8 cellular contexts compared by ENCODE assay signal in the genomic region with DNA sequence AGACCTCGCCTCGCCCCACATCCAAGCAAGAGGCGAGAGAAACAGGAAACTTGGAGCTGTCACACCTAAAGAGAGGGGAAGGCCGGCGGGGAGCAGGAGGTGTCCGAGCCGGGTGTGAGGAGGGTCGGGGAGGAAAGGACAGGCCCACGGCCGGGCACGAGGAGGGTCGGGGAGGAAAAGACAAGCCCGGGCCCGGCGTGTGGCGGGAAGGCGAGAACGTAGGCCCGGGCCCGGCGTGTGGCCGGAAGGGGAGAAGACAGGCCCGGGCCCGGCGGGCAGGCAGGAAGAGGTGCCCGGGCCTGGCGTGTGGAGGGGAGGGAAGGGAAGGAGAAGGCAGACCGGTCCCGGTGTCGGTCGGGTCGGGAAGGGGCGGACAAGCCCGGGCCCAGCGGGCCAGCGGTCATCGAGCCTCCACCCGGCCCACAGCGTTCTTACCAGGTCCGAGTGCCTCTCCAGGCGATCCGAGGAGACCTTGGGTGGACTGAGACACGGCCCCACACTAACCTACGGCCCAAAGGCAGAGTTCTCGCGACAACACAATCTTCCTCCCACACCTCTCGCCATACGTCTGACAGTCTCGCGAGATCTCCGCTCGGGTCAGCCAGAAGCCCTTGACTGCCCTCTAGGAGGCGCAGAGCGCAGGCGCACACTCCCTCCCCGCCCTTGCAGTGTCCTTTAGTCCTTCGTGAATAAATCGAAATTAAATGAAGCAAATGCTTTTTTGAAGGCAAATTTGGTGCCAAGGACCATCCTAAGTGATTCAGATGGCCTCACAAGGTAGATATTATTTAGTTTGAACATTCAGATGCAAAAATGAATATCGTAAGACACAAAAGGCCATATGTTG. TPM values are rescaled to one million over a fixed set of nuclear protein-coding genes. Genes with fewer than 3 reads are reported as not detected.
DNase-seq lines count a peak whose midpoint lies in the region; ATAC-seq and TF ChIP-seq lines count a peak whose summit lies in the region.

A gene (minus strand): TSS at position 533 of the 847 bp plus-strand sequence. CDS start 13,943 bp downstream, outside the sequence.

- H3K4me2 ChIP-seq in GM23338: peak within 1 kb of the TSS; percentile 98

- TF ChIP-seq CTCF in GM23338 (conservative IDR thresholded peaks at IDR 0.05; ENCODE audit: low read depth in 2 of 2): peak; percentile 64 to 67

- H3K27me3 ChIP-seq in GM23338 (ENCODE audit: insufficient read depth): no peaks in the 10 kb centered on the region

- no peaks in the 10 kb centered on the region for H3K9me3 Mint-ChIP-seq in GM23338
- no peaks in the 10 kb centered on the region for H3K9me3 Mint-ChIP-seq in activated T-helper 17 cell treated with anti-CD3 and anti-CD28 coated beads, Interleukin-2, amount 50 U/mL, for 72 hours
- no peaks in the 10 kb centered on the region for H3K9me3 Mint-ChIP-seq in natural killer cell treated with Interleukin-12 subunit alpha and Interleukin-12 subunit beta and Interleukin-15 and Interleukin-18, amount 100 ng/mL, for 72 hours

- H3K36me3 ChIP-seq in GM23338 (ENCODE audit: insufficient read depth): no peaks in the 10 kb centered on the region

- peaks cover 42% of the 10 kb centered on the region for H3K79me2 ChIP-seq in GM23338 (replicated peaks; ENCODE audit: insufficient read depth)

- DNase-seq in EH (ENCODE audit: low read depth) (peak; percentile 99), GM23338 (ENCODE audit: low spot score) (peak; percentile 99), LHCN-M2 (ENCODE audit: low read depth) (peak; percentile 97), RPMI8226 (peak; percentile 96), fibroblast of peridontal ligament (ENCODE audit: extremely low read depth) (peak; percentile 99)
- DNase-seq in natural killer cell treated with Interleukin-12 subunit alpha and Interleukin-12 subunit beta and Interleukin-15 and Interleukin-18, amount 100 ng/mL, for 72 hours (ENCODE audit: low spot score): peak; percentile 97
- peak; percentile 96 for DNase-seq in stimulated activated naive CD8-positive, alpha-beta T cell treated with anti-CD3 and anti-CD28 coated beads, Interleukin-15, Interleukin-2, amounts not matched to agents 100 U/mL and 50 U/mL, for 24 hours

- H3K4me1 Mint-ChIP-seq in GM23338: peaks cover 18% of the 10 kb centered on the region
- H3K4me1 Mint-ChIP-seq in activated T-helper 17 cell treated with anti-CD3 and anti-CD28 coated beads, Interleukin-2, amount 50 U/mL, for 72 hours: peaks cover 25% of the 10 kb centered on the region
- peaks cover 43 to 45% of the 10 kb centered on the region in 2 donors for H3K4me1 Mint-ChIP-seq in natural killer cell treated with Interleukin-12 subunit alpha and Interleukin-12 subunit beta and Interleukin-15 and Interleukin-18, amount 100 ng/mL, for 72 hours (ENCODE audit: low read depth in 2 of 2)

- H4K20me1 ChIP-seq in GM23338 (replicated peaks; ENCODE audit: insufficient read depth): peaks cover 21% of the 10 kb centered on the region

- H3K27ac ChIP-seq in GM23338 (ENCODE audit: low read depth): no peak within 1 kb of the TSS

- no peaks in the 10 kb centered on the region for H3K9me2 ChIP-seq in GM23338 (ENCODE audit: insufficient read depth)

- H3F3A ChIP-seq in GM23338 (replicated peaks; ENCODE audit: low read depth): no peaks in the 10 kb centered on the region

- H3K27me3 Mint-ChIP-seq in GM23338 (ENCODE audit: insufficient read depth, low read depth, poor library complexity): peaks cover 8% of the 10 kb centered on the region
- peaks cover 1% of the 10 kb centered on the region for H3K27me3 Mint-ChIP-seq in activated T-helper 17 cell treated with anti-CD3 and anti-CD28 coated beads, Interleukin-2, amount 50 U/mL, for 72 hours
- peaks cover 0 to 3% of the 10 kb centered on the region in 2 donors for H3K27me3 Mint-ChIP-seq in natural killer cell treated with Interleukin-12 subunit alpha and Interleukin-12 subunit beta and Interleukin-15 and Interleukin-18, amount 100 ng/mL, for 72 hours

- no peaks in the 10 kb centered on the region; the same call in 2 of the 3 replicates for H3K36me3 Mint-ChIP-seq in GM23338 (ENCODE audit: low read depth)
- peaks cover 38% of the 10 kb centered on the region for H3K36me3 Mint-ChIP-seq in activated T-helper 17 cell treated with anti-CD3 and anti-CD28 coated beads, Interleukin-2, amount 50 U/mL, for 72 hours (ENCODE audit: low read depth)
- no peaks in the 10 kb centered on the region for H3K36me3 Mint-ChIP-seq in natural killer cell treated with Interleukin-12 subunit alpha and Interleukin-12 subunit beta and Interleukin-15 and Interleukin-18, amount 100 ng/mL, for 72 hours

- peak within 1 kb of the TSS; percentile 85 for H3K4me3 Mint-ChIP-seq in GM23338
- peak within 1 kb of the TSS; percentile 90 for H3K4me3 Mint-ChIP-seq in activated T-helper 17 cell treated with anti-CD3 and anti-CD28 coated beads, Interleukin-2, amount 50 U/mL, for 72 hours
- H3K4me3 Mint-ChIP-seq in natural killer cell treated with Interleukin-12 subunit alpha and Interleukin-12 subunit beta and Interleukin-15 and Interleukin-18, amount 100 ng/mL, for 72 hours: peak within 1 kb of the TSS; percentile 92

- H3K27ac Mint-ChIP-seq in GM23338: peak within 1 kb of the TSS; percentile 84
- peak within 1 kb of the TSS; percentile 94 for H3K27ac Mint-ChIP-seq in activated T-helper 17 cell treated with anti-CD3 and anti-CD28 coated beads, Interleukin-2, amount 50 U/mL, for 72 hours
- H3K27ac Mint-ChIP-seq in natural killer cell treated with Interleukin-12 subunit alpha and Interleukin-12 subunit beta and Interleukin-15 and Interleukin-18, amount 100 ng/mL, for 72 hours: peak within 1 kb of the TSS; percentile 90 to 93

- H2AFZ ChIP-seq in GM23338: peak within 1 kb of the TSS; percentile 93

- H3K4me1 ChIP-seq in GM23338 (ENCODE audit: insufficient read depth): peaks cover 10% of the 10 kb centered on the region

- H3K4me3 ChIP-seq in GM23338: peak within 1 kb of the TSS; percentile 92

- peak; percentile 97 for ATAC-seq in GM23338
- peak; percentile 97 for ATAC-seq in activated T-helper 17 cell treated with anti-CD3 and anti-CD28 coated beads, Interleukin-2, amount 50 U/mL, for 72 hours (replicated peaks)
- peak; percentile 99 for ATAC-seq in natural killer cell treated with Interleukin-12 subunit alpha and Interleukin-12 subunit beta and Interleukin-15 and Interleukin-18, amount 100 ng/mL, for 72 hours
- peak; percentile 98 for ATAC-seq in stimulated activated naive CD8-positive, alpha-beta T cell treated with anti-CD3 and anti-CD28 coated beads, Interleukin-15, Interleukin-2, amounts not matched to agents 100 U/mL and 50 U/mL, for 24 hours

TF ChIP-seq in GM23338, 12 proteins besides CTCF, POLR2A, EP300 and RAD21:
- TF ChIP-seq, protein P1, sequence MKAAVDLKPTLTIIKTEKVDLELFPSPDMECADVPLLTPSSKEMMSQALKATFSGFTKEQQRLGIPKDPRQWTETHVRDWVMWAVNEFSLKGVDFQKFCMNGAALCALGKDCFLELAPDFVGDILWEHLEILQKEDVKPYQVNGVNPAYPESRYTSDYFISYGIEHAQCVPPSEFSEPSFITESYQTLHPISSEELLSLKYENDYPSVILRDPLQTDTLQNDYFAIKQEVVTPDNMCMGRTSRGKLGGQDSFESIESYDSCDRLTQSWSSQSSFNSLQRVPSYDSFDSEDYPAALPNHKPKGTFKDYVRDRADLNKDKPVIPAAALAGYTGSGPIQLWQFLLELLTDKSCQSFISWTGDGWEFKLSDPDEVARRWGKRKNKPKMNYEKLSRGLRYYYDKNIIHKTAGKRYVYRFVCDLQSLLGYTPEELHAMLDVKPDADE (IDR thresholded peaks at IDR 0.05): 0 out of 2 replicates have a peak, but pooled peaks have one; percentile 18
- TF ChIP-seq JUNB (IDR thresholded peaks at IDR 0.05; ENCODE audit: unreplicated experiment) (no peak), POLR2AphosphoS5 (IDR thresholded peaks at IDR 0.05; ENCODE audit: low read depth) (peak; percentile 78)

RNA-seq across cellular contexts. Expression of the gene that starts here (rescaled TPM):
- 76.9 and 79.8 TPM in 2 replicates for total RNA-seq in GM23338 (2014; rRNA removed; shearing (Covaris generic))
- 24.0 and 24.9 TPM in 2 replicates for polyA plus RNA-seq in GM23338 (2016; fragmentation: Nextera tagmentation; extraction: Ambion mirVana)
- total RNA-seq in LHCN-M2 (2014; rRNA removed): 129 and 137 TPM in 2 replicates
- 66.7 TPM for polyA plus RNA-seq in LHCN-M2 (2012)
- 100 to 1,000 TPM in 1 of 2 donors, 10 to 100 TPM in 1; 74.0 to 114 TPM for total RNA-seq in activated T-helper 17 cell treated with anti-CD3 and anti-CD28 coated beads, Interleukin-2, amount 50 U/mL, for 72 hours
- total RNA-seq in natural killer cell treated with Interleukin-12 subunit alpha and Interleukin-12 subunit beta and Interleukin-15 and Interleukin-18, amount 100 ng/mL, for 72 hours: 100 to 1,000 TPM; 101 to 129 TPM
